Comparison of ENCODE assay signal across 15 cellular contexts in genomic region chr19:46913198-46913851, GRCh38. TPM values are rescaled to one million over a fixed set of nuclear protein-coding genes. Genes with fewer than 3 reads are reported as not detected.
DNase-seq lines count a peak whose midpoint lies in the region; ATAC-seq and TF ChIP-seq lines count a peak whose summit lies in the region.
"Had no signal": no experiment of that assay in that cellular context is flagged by ENCODE, and none has a peak within 500 bp of the region (broad histone marks: within the 10 kb centered on the region; RNA-seq: fewer than 3 reads in every experiment).

No MANE protein-coding gene starts in this region.

- no peak for TF ChIP-seq EP300 in tibial nerve (IDR thresholded peaks at IDR 0.05)

- ATAC-seq in Right ventricle myocardium superior (ENCODE audit: poor library complexity) (peak; percentile 76), psoas muscle (peak in 3 of 4 donors; percentile 30 to 56 (median 42)), HG03039 (IDR thresholded peaks at IDR 0.05; ENCODE audit: unreplicated experiment) (no peak), HG03378 (IDR thresholded peaks at IDR 0.05; ENCODE audit: unreplicated experiment) (no peak)

- peaks cover 3% of the 10 kb centered on the region for H3K36me3 ChIP-seq in SK-N-MC (ENCODE audit: insufficient read depth, low read length)
- no peaks in the 10 kb centered on the region for H3K36me3 ChIP-seq in psoas muscle (ENCODE audit: insufficient read depth in 1 of 2, low read depth in 1 of 2)
- no peaks in the 10 kb centered on the region for H3K36me3 ChIP-seq in tibial nerve
- H3K36me3 ChIP-seq: tibial artery had no signal

- H3K4me3 ChIP-seq in SK-N-MC = peak overlapping the region; percentile 36
- no peak overlapping the region for H3K4me3 ChIP-seq in psoas muscle
- H3K4me3 ChIP-seq in tibial nerve = no peak overlapping the region
- H3K4me3 ChIP-seq: tibial artery had no signal

- intact Hi-C loops in Right ventricle myocardium superior (cut with DNase I) (no loop called here), psoas muscle (cut with DNase I) (no loop called here)

- TF ChIP-seq CTCF in psoas muscle (IDR thresholded peaks at IDR 0.05) (no peak), tibial nerve (IDR thresholded peaks at IDR 0.05) (no peak)

- WGBS in psoas muscle, 3 donors = 55 to 71% (median 59%) methylated on average over 6 of the region's 6 CpGs
- 62 to 65% methylated on average over 6 of the region's 6 CpGs for WGBS in tibial nerve, 2 donors

- H3K9ac ChIP-seq in SK-N-MC (ENCODE audit: insufficient read length) = peak overlapping the region; percentile 40

- no peaks in the 10 kb centered on the region for H3K9me3 ChIP-seq in SK-N-MC (ENCODE audit: low read depth, low read length)
- H3K9me3 ChIP-seq in psoas muscle = no peaks in the 10 kb centered on the region
- no peaks in the 10 kb centered on the region for H3K9me3 ChIP-seq in tibial nerve
- H3K9me3 ChIP-seq: tibial artery had no signal

- H3K4me1 ChIP-seq in psoas muscle = peaks cover 37% of the 10 kb centered on the region
- H3K4me1 ChIP-seq in tibial nerve = peaks cover 0 to 59% (median 33%) of the 10 kb centered on the region in 4 donors

- peak; percentile 41 for DNase-seq in EH (ENCODE audit: low read depth)
- DNase-seq in SK-N-MC (ENCODE audit: low read depth, low spot score) = no peak
- DNase-seq in Right ventricle myocardium superior = no peak
- DNase-seq in psoas muscle = no peak
- DNase-seq in inferior parietal cortex (ENCODE audit: extremely low spot score) = no peak
- no peak for DNase-seq in tibial nerve (ENCODE audit: low spot score in 2 of 2)
- DNase-seq: activated CD4-positive, alpha-beta T cell treated with anti-CD3 and anti-CD28 coated beads, Interleukin-2, amount 10 ng/mL, durations not matched to agents 7 days and 5 days; foreskin melanocyte; GOT3; NCI-H2029; stimulated activated CD4-positive, alpha-beta T cell treated with anti-CD3 and anti-CD28 coated beads, Interleukin-4, amount 100 ng/mL, for 24 hours; tibial artery had no signal

- H3K27me3 ChIP-seq in psoas muscle (ENCODE audit: insufficient read depth in 3 of 3, low read length in 2 of 3) (no peaks in the 10 kb centered on the region), tibial nerve (no peaks in the 10 kb centered on the region)
- H3K27me3 ChIP-seq: tibial artery had no signal

- peak overlapping the region; percentile 76 for H3K27ac ChIP-seq in SK-N-MC
- peak overlapping the region; percentile 47 for H3K27ac ChIP-seq in psoas muscle
- H3K27ac ChIP-seq in tibial nerve = peak overlapping the region in 2 of 4 donors; percentile 3 to 35
- H3K27ac ChIP-seq: HL-60 had no signal

- no peak for TF ChIP-seq POLR2A in tibial nerve (IDR thresholded peaks at IDR 0.05)

RNA-seq across cellular contexts. Expression of gene ARHGAP35, which starts 52.5 kb away (rescaled TPM):
- total RNA-seq in Right ventricle myocardium superior (62.6 TPM), psoas muscle (10 to 100 TPM; 26.0 to 44.9 (median 32.2) TPM), tibial nerve (10 to 100 TPM; 43.3 to 50.3 (median 48.6) TPM)
- 10 to 100 TPM in 2 of 3 donors, 1 to 10 TPM in 1; 10.0 to 50.6 (median 15.5) TPM for polyA plus RNA-seq in psoas muscle

Comparison
In these comparisons a context has a peak if more than half of its experiments do, and no peak if none do; other contexts are left out.
1. ATAC-seq: peak in Right ventricle myocardium superior (single experiment) and psoas muscle (3 of 4); none in HG03039 (single experiment) and HG03378 (single experiment).